In the genomic region with DNA sequence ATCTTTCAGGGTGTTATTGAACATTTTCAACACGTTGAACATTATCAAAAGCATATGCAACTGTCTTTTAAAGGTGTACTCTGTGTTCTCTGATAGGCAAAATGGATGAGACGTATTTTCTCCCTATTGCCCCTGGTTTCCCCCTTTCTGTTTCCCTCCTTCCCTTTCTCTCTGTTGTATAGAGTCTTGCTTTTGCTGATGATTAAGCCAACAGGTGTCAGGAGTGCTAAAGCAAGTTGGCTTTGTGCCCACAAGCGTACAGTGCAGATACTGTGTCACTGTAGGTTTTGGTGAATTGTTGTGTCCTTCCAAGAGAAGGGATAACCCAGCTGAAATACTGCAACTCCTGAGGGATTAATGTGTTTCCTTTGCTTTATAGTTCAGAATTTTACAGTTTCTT, we compare ENCODE assay signal across 17 cellular contexts.
DNase-seq lines count a peak whose midpoint lies in the region; ATAC-seq, FAIRE-seq and TF ChIP-seq lines count a peak whose summit lies in the region.
"Had no signal": no experiment of that assay in that cellular context is flagged by ENCODE, and none has a peak within 500 bp of the region (broad histone marks: within the 10 kb centered on the region; RNA-seq: fewer than 3 reads in every experiment).

No MANE protein-coding gene starts in this region.

- peaks cover 24% of the 10 kb centered on the region for H3K9me3 Mint-ChIP-seq in nephron progenitor cell

- no peak for TF ChIP-seq CTCF in nephron progenitor cell (IDR thresholded peaks at IDR 0.05)

- H3K36me3 Mint-ChIP-seq in nephron progenitor cell (ENCODE audit: low read depth) = peaks cover 24% of the 10 kb centered on the region

- H3K9me3 ChIP-seq in small intestine (ENCODE audit: control insufficient read depth, low read depth) = no peaks in the 10 kb centered on the region
- H3K9me3 ChIP-seq: MG63, testis had no signal

- DNase-seq in NCI-H748 (lab: John Stamatoyannopoulos, UW; ENCODE audit: unreplicated experiment) = peak; percentile 41
- DNase-seq in NCI-H748 treated with DMSO at 0.1 percent for 48 hours (lab: John Stamatoyannopoulos, UW) = no peak
- DNase-seq in NCI-H82 (lab: John Stamatoyannopoulos, UW) = peak; percentile 83
- peak; percentile 6 for DNase-seq in epithelial cell of prostate (ENCODE audit: low read depth, low spot score)
- DNase-seq in small intestine = peak; percentile 64
- DNase-seq in nephron progenitor cell = no peak
- no peak for DNase-seq in NCI-H526 treated with DMSO at 0.1 percent for 48 hours (lab: John Stamatoyannopoulos, UW)
- DNase-seq: activated CD4-positive, alpha-beta T cell treated with anti-CD3 and anti-CD28 coated beads for 4 hours; effector CD4-positive, alpha-beta T cell; H7; MG63; NCI-H526; testis had no signal

- no peak overlapping the region for H3K27ac Mint-ChIP-seq in nephron progenitor cell

- no peaks in the 10 kb centered on the region for H3K36me3 ChIP-seq in small intestine (ENCODE audit: control insufficient read depth in 2 of 2, insufficient read depth in 2 of 2, low read length in 2 of 2)
- H3K36me3 ChIP-seq: MG63 had no signal

- WGBS in small intestine, 3 donors = 19 to 51% (median 42%) methylated on average over 3 of the region's 3 CpGs

- no peak for ATAC-seq in GM21576 (IDR thresholded peaks at IDR 0.05; ENCODE audit: unreplicated experiment)

- FAIRE-seq in small intestine (lab: Jason Lieb, UNC) = no peak
- FAIRE-seq: frontal cortex, GM18507 had no signal

- H3K4me1 Mint-ChIP-seq in nephron progenitor cell = peaks cover 19% of the 10 kb centered on the region

- no peak overlapping the region for H3K4me3 ChIP-seq in small intestine (ENCODE audit: low read depth in 1 of 2, low read length in 2 of 2)
- H3K4me3 ChIP-seq: MG63, testis had no signal

- no peaks in the 10 kb centered on the region for H3K27me3 Mint-ChIP-seq in nephron progenitor cell (ENCODE audit: low read depth, poor library complexity)

- no peaks in the 10 kb centered on the region for H3K27me3 ChIP-seq in small intestine (ENCODE audit: control insufficient read depth in 2 of 2, insufficient read depth in 2 of 2, low read length in 2 of 2)
- H3K27me3 ChIP-seq: MG63, testis had no signal

- H3K27ac ChIP-seq in epithelial cell of prostate (no peak overlapping the region), small intestine (ENCODE audit: low read depth in 1 of 2, low read length in 1 of 2) (no peak overlapping the region)
- H3K27ac ChIP-seq: parathyroid adenoma, testis had no signal

- no peaks in the 10 kb centered on the region for H3K4me1 ChIP-seq in small intestine (ENCODE audit: control insufficient read depth in 2 of 2, insufficient read depth in 1 of 2, low read depth in 1 of 2, low read length in 1 of 2)
- H3K4me1 ChIP-seq: parathyroid adenoma, testis had no signal

- no peak overlapping the region for H3K4me3 Mint-ChIP-seq in nephron progenitor cell

Comparison
In these comparisons a context has a peak if more than half of its experiments do, and no peak if none do; other contexts are left out.
1. DNase-seq: peak in NCI-H748 (single experiment), NCI-H82 (single experiment), epithelial cell of prostate (single experiment) and small intestine (single experiment); none in NCI-H748 treated with DMSO at 0.1 percent for 48 hours (single experiment), nephron progenitor cell (single experiment) and NCI-H526 treated with DMSO at 0.1 percent for 48 hours (single experiment).